In genomic region chr1:202116287-202116686, GRCh38 we compare ENCODE assay signal across 24 cellular contexts. TPM values are rescaled to one million over a fixed set of nuclear protein-coding genes. Genes with fewer than 3 reads are reported as not detected.
DNase-seq lines count a peak whose midpoint lies in the region; ATAC-seq, FAIRE-seq and TF ChIP-seq lines count a peak whose summit lies in the region.
"Had no signal": no experiment of that assay in that cellular context is flagged by ENCODE, and none has a peak within 500 bp of the region (broad histone marks: within the 10 kb centered on the region; RNA-seq: fewer than 3 reads in every experiment).

No MANE protein-coding gene starts in this region.

- H3K4me2 ChIP-seq in HepG2 (ENCODE audit: low read depth, low read length) (no peak overlapping the region), mesenchymal stem cell (ENCODE audit: low read length, poor library complexity, severe bottlenecking) (no peak overlapping the region)
- H3K4me2 ChIP-seq: BLaER1 treated with 17β-estradiol and CSF1 and Interleukin-3, amounts not matched to agents 10 nM and 100 nM; GM23338 had no signal

- intact Hi-C loops in HepG2 (cut with micrococcal nuclease; ENCODE audit: unreplicated experiment), result loop anchor here (10.0 kb wide), 1 partner anchor 221 kb away; no protein-coding TSS in a partner anchor
- intact Hi-C loops in right lobe of liver (cut with DNase I), result no loop called here

- peak overlapping the region; percentile 64 for H2AK5ac ChIP-seq in mesenchymal stem cell (ENCODE audit: low read length, severe bottlenecking)

- H2AFZ ChIP-seq in HepG2 (ENCODE audit: low read length), result no peak overlapping the region
- no peak overlapping the region for H2AFZ ChIP-seq in mesenchymal stem cell (ENCODE audit: low read depth, low read length)
- H2AFZ ChIP-seq: GM23338 had no signal

- H3K9ac ChIP-seq in HepG2 (ENCODE audit: insufficient read depth, low read depth, low read length) (no peak overlapping the region), mesenchymal stem cell (ENCODE audit: low read length) (no peak overlapping the region)
- H3K9ac ChIP-seq: BLaER1 treated with 17β-estradiol and CSF1 and Interleukin-3, amounts not matched to agents 10 nM and 100 nM had no signal

- TF ChIP-seq CTCF in HepG2 (CRISPR knock-in tag; IDR thresholded peaks at IDR 0.05) (no peak), right lobe of liver (IDR thresholded peaks at IDR 0.05) (no peak)

- H3K9me3 ChIP-seq in HepG2 (ENCODE audit: low read length) (no peaks in the 10 kb centered on the region), right lobe of liver (no peaks in the 10 kb centered on the region), mesenchymal stem cell (ENCODE audit: control insufficient read depth, low read length) (no peaks in the 10 kb centered on the region)
- H3K9me3 ChIP-seq: BE2C; BLaER1 treated with 17β-estradiol and CSF1 and Interleukin-3, amounts not matched to agents 10 nM and 100 nM; HAP-1 had no signal

- H3K79me1 ChIP-seq in mesenchymal stem cell (replicated peaks; ENCODE audit: low read length, poor library complexity, severe bottlenecking), result no peaks in the 10 kb centered on the region

- WGBS in HepG2 (ENCODE audit: low lambda C conversion rate), result 82% methylated on average over 7 of the region's 8 CpGs
- 97% methylated on average over 6 of the region's 8 CpGs for WGBS in right lobe of liver (ENCODE audit: insufficient coverage, low coverage, low lambda C conversion rate, missing lambda C conversion rate)
- 97% methylated on average over 8 of the region's 8 CpGs for WGBS in mesenchymal stem cell

- H3K4me3 ChIP-seq in HepG2 (replicated peaks in 1 of 3; ENCODE audit: insufficient read depth in 1 of 3, low read depth in 2 of 3, low read length in 3 of 3), result no peak overlapping the region
- H3K4me3 ChIP-seq in right lobe of liver, result no peak overlapping the region
- no peak overlapping the region for H3K4me3 ChIP-seq in mesenchymal stem cell (ENCODE audit: insufficient read depth in 1 of 2, low read depth in 1 of 2, low read length in 2 of 2)
- H3K4me3 ChIP-seq: BLaER1 treated with 17β-estradiol and CSF1 and Interleukin-3, amounts not matched to agents 10 nM and 100 nM; GM12878; GM23338; HAP-1 had no signal

- no peak overlapping the region for H3K14ac ChIP-seq in mesenchymal stem cell (ENCODE audit: low read length in 2 of 2)

- H3K36me3 ChIP-seq in HepG2 (replicated peaks in 1 of 2; ENCODE audit: control insufficient read depth in 1 of 2, insufficient read depth in 2 of 2, low read length in 2 of 2) (no peaks in the 10 kb centered on the region), right lobe of liver (no peaks in the 10 kb centered on the region), mesenchymal stem cell (ENCODE audit: control insufficient read depth in 1 of 2, insufficient read depth in 2 of 2, low read depth in 1 of 2, low read length in 2 of 2) (no peaks in the 10 kb centered on the region)
- H3K36me3 ChIP-seq: BE2C; BLaER1 treated with 17β-estradiol and CSF1 and Interleukin-3, amounts not matched to agents 10 nM and 100 nM; HAP-1 had no signal

- H2BK120ac ChIP-seq in mesenchymal stem cell (ENCODE audit: low read depth, low read length), result no peak overlapping the region

- TF ChIP-seq RAD21 in HepG2 (CRISPR knock-in tag; IDR thresholded peaks at IDR 0.05), result no peak

- no peaks in the 10 kb centered on the region for H4K20me1 ChIP-seq in HepG2 (ENCODE audit: insufficient read depth, low read length)
- H4K20me1 ChIP-seq: BLaER1 treated with 17β-estradiol and CSF1 and Interleukin-3, amounts not matched to agents 10 nM and 100 nM had no signal

- H3K18ac ChIP-seq in mesenchymal stem cell (ENCODE audit: low read depth in 1 of 2, low read length in 2 of 2), result no peak overlapping the region

- no peak overlapping the region for H2BK15ac ChIP-seq in mesenchymal stem cell (ENCODE audit: low read depth, poor library complexity, severe bottlenecking)

- no peak overlapping the region for H4K8ac ChIP-seq in mesenchymal stem cell (ENCODE audit: low read length)

- DNase-seq in HepG2 (ENCODE audit: low spot score), result no peak
- no peak for DNase-seq in right lobe of liver
- DNase-seq in mesenchymal stem cell, result no peak
- no peak for DNase-seq in hippocampal formation (lab: John Stamatoyannopoulos, UW)
- DNase-seq: ACHN; AML-193; BE2C; CD4-positive, alpha-beta T cell; CD8-positive, alpha-beta memory T cell; DMS 273 treated with DMSO at 0.1 percent for 48 hours; DMS79; EL; GDM1; HFFc6 had no signal

- H3K4me1 ChIP-seq in HepG2 (ENCODE audit: insufficient read depth, low read length) (peaks cover 45% of the 10 kb centered on the region), right lobe of liver (peaks cover 0 to 27% (median 13%) of the 10 kb centered on the region in 4 donors), mesenchymal stem cell (ENCODE audit: control insufficient read depth, insufficient read depth, low read depth, low read length) (peaks cover 14% of the 10 kb centered on the region)
- H3K4me1 ChIP-seq: BE2C, HAP-1 had no signal

- FAIRE-seq in HepG2 (lab: Jason Lieb, UNC), result no peak
- FAIRE-seq: A204.1, D721Med, GM12878, H54 had no signal

- no peak overlapping the region for H4K91ac ChIP-seq in mesenchymal stem cell (ENCODE audit: low read length)

- POLR2A ChIA-PET in HepG2 (lab: Yijun Ruan, JAX), result interaction anchor here (2.9 kb wide), 1 partner anchor 106 kb away, joined by 18 read pairs; the partner anchor contains the start of gene ELF3

- BruUV-seq in HepG2 (replicated peaks; lab: Mats Ljungman, UMichigan), result no TSS peak

- no peaks in the 10 kb centered on the region for H3K79me2 ChIP-seq in HepG2 (ENCODE audit: insufficient read depth, low read length)

- no peak for ATAC-seq in HepG2
- no peak for ATAC-seq in right lobe of liver
- no peak for ATAC-seq in GM19023 (IDR thresholded peaks at IDR 0.05; ENCODE audit: unreplicated experiment)
- ATAC-seq in HG02571 (IDR thresholded peaks at IDR 0.05; ENCODE audit: unreplicated experiment), result no peak
- ATAC-seq: GM12878, GM23338 had no signal

- TF ChIP-seq EP300 in HepG2 (IDR thresholded peaks at IDR 0.05; ENCODE audit: low read depth in 2 of 2, low read length in 2 of 2) (no peak), HepG2 (CRISPR knock-in tag; IDR thresholded peaks at IDR 0.05; ENCODE audit: borderline replicate concordance) (no peak)

- no peak for TF ChIP-seq POLR2A in HepG2 (IDR thresholded peaks at IDR 0.05; ENCODE audit: insufficient read depth in 1 of 2, low read depth in 2 of 2, low read length in 2 of 2)
- no peak for TF ChIP-seq POLR2A in right lobe of liver (IDR thresholded peaks at IDR 0.05)

- in situ Hi-C loops in HepG2 (cut with HindIII; ENCODE audit: extremely low pct_ligation_motif_present, low pct_unique_long_range_greater_than_20kb), result loop anchor here (5.0 kb wide), 1 partner anchor 104 kb away; the partner anchor contains the start of gene ELF3

- H3K27ac ChIP-seq in HepG2 (ENCODE audit: extremely low read length, insufficient read depth, low read length) (no peak overlapping the region), right lobe of liver (no peak overlapping the region), mesenchymal stem cell (ENCODE audit: low read length, poor library complexity, severe bottlenecking) (no peak overlapping the region)
- H3K27ac ChIP-seq: 22Rv1; BLaER1 treated with 17β-estradiol and CSF1 and Interleukin-3, amounts not matched to agents 10 nM and 100 nM had no signal

- H3K23ac ChIP-seq in mesenchymal stem cell (ENCODE audit: low read length in 2 of 2), result no peak overlapping the region

- H2BK5ac ChIP-seq in mesenchymal stem cell (ENCODE audit: low read depth, low read length, poor library complexity, severe bottlenecking), result no peak overlapping the region

- CTCF ChIA-PET in HepG2 (lab: Yijun Ruan, JAX; ENCODE audit: low intra/inter-chr PET ratio, low total read pairs), result no interaction called here

- no peak overlapping the region for H2BK12ac ChIP-seq in mesenchymal stem cell (ENCODE audit: low read length in 2 of 2)

- no peak overlapping the region for H3K4ac ChIP-seq in mesenchymal stem cell (ENCODE audit: low read depth in 1 of 2, low read length in 2 of 2)

- H3K27me3 ChIP-seq in HepG2 (ENCODE audit: control insufficient read depth in 1 of 2, insufficient read depth in 2 of 2, low read length in 2 of 2) (peaks cover 0 to 4% of the 10 kb centered on the region in 2 experiments; a peak in 1 of 5 replicates), right lobe of liver (no peaks in the 10 kb centered on the region), mesenchymal stem cell (ENCODE audit: control insufficient read depth in 1 of 2, insufficient read depth in 1 of 2, low read length in 2 of 2) (peaks cover 0 to 15% of the 10 kb centered on the region in 2 experiments)
- H3K27me3 ChIP-seq: BE2C; BLaER1 treated with 17β-estradiol and CSF1 and Interleukin-3, amounts not matched to agents 10 nM and 100 nM had no signal

RNA-seq across cellular contexts. Expression of gene GPR37L1, which starts 6.4 kb away (rescaled TPM):
- not detected in 2 replicates for total RNA-seq in HepG2 (2016; rRNA removed; fragmentation: Illumina TruSeq; extraction: Trizol)
- total RNA-seq in HepG2 (2016; cell fraction: cytosol; rRNA removed; fragmentation: Illumina TruSeq; extraction: Trizol; ENCODE audit: low read depth), result not detected in 2 replicates
- not detected in 2 replicates for total RNA-seq in HepG2 (2016; cell fraction: insoluble cytoplasmic fraction; rRNA removed; fragmentation: Illumina TruSeq; extraction: Trizol)
- not detected in 2 replicates for total RNA-seq in HepG2 (2016; cell fraction: membrane; rRNA removed; fragmentation: Illumina TruSeq; extraction: Trizol)
- total RNA-seq in HepG2 (2016; cell fraction: nucleus; rRNA removed; fragmentation: Illumina TruSeq; extraction: Trizol), result not detected in 2 replicates
- polyA plus RNA-seq in HepG2 (2011; rRNA removed), result 0.12 and 0.13 TPM in 2 replicates
- polyA plus RNA-seq in HepG2 (2011; cell fraction: cytosol; rRNA removed), result 0.08 and 0.09 TPM in 2 replicates
- 0.19 and 0.21 TPM in 2 replicates for polyA plus RNA-seq in HepG2 (2011; cell fraction: nucleus; rRNA removed)
- polyA plus RNA-seq in HepG2 (2012), result 0.03 and 0.05 TPM in 2 replicates
- not detected in 2 replicates for polyA plus RNA-seq in HepG2 (2016; cell fraction: cytosol; fragmentation: Illumina TruSeq; extraction: Trizol; ENCODE audit: low read depth)
- not detected in 2 replicates for polyA plus RNA-seq in HepG2 (2016; cell fraction: insoluble cytoplasmic fraction; fragmentation: Illumina TruSeq; extraction: Trizol; ENCODE audit: low read depth)
- polyA plus RNA-seq in HepG2 (2016; cell fraction: membrane; fragmentation: Illumina TruSeq; extraction: Trizol; ENCODE audit: low read depth), result not detected in 2 replicates
- not detected in 2 replicates for polyA plus RNA-seq in HepG2 (2016; cell fraction: nucleus; fragmentation: Illumina TruSeq; extraction: Trizol; ENCODE audit: insufficient read depth, low read depth)
- 0.20 and 0.21 TPM in 2 replicates for polyA minus RNA-seq in HepG2 (2011; rRNA and poly(A)+ RNA removed; ENCODE audit: low replicate concordance)
- not detected in 2 replicates for polyA minus RNA-seq in HepG2 (2011; cell fraction: cytosol; rRNA and poly(A)+ RNA removed)
- polyA minus RNA-seq in HepG2 (2011; cell fraction: nucleus; rRNA and poly(A)+ RNA removed), result 0.12 TPM in 1 of 2 replicates, not detected in the other
- total RNA-seq in right lobe of liver, result under 1 TPM in 4 of 6 experiments, not detected in 2; 0.12 to 0.49 (median 0.12) TPM
- 0.01 TPM for polyA plus RNA-seq in mesenchymal stem cell (2013, experiment 1 of 2)
- not detected for polyA plus RNA-seq in mesenchymal stem cell (2013, experiment 2 of 2)
- total RNA-seq: CD4-positive, alpha-beta T cell; CD8-positive, alpha-beta memory T cell; HFFc6 had no signal

RNA-seq across cellular contexts. Expression of gene ARL8A, which starts 28.2 kb away (rescaled TPM):
- total RNA-seq in HepG2 (2016; rRNA removed; fragmentation: Illumina TruSeq; extraction: Trizol) (2.2 and 2.7 TPM in 2 replicates), right lobe of liver (10 to 100 TPM; 23.1 to 57.7 (median 36.1) TPM)
- total RNA-seq in HepG2 (2016; cell fraction: cytosol; rRNA removed; fragmentation: Illumina TruSeq; extraction: Trizol; ENCODE audit: low read depth), result 1.4 and 1.7 TPM in 2 replicates
- total RNA-seq in HepG2 (2016; cell fraction: insoluble cytoplasmic fraction; rRNA removed; fragmentation: Illumina TruSeq; extraction: Trizol), result 2.3 and 3.0 TPM in 2 replicates
- 2.9 and 3.5 TPM in 2 replicates for total RNA-seq in HepG2 (2016; cell fraction: membrane; rRNA removed; fragmentation: Illumina TruSeq; extraction: Trizol)
- total RNA-seq in HepG2 (2016; cell fraction: nucleus; rRNA removed; fragmentation: Illumina TruSeq; extraction: Trizol), result 1.8 and 1.9 TPM in 2 replicates
- 18.8 and 23.4 TPM in 2 replicates for polyA plus RNA-seq in HepG2 (2011; rRNA removed)
- polyA plus RNA-seq in HepG2 (2011; cell fraction: cytosol; rRNA removed), result 16.2 and 20.4 TPM in 2 replicates
- 14.8 and 15.5 TPM in 2 replicates for polyA plus RNA-seq in HepG2 (2011; cell fraction: nucleus; rRNA removed)
- polyA plus RNA-seq in HepG2 (2012), result 3.9 and 8.1 TPM in 2 replicates
- polyA plus RNA-seq in HepG2 (2016; cell fraction: cytosol; fragmentation: Illumina TruSeq; extraction: Trizol; ENCODE audit: low read depth), result 1.6 and 2.1 TPM in 2 replicates
- 2.6 and 2.8 TPM in 2 replicates for polyA plus RNA-seq in HepG2 (2016; cell fraction: insoluble cytoplasmic fraction; fragmentation: Illumina TruSeq; extraction: Trizol; ENCODE audit: low read depth)
- polyA plus RNA-seq in HepG2 (2016; cell fraction: membrane; fragmentation: Illumina TruSeq; extraction: Trizol; ENCODE audit: low read depth), result 1.9 and 2.2 TPM in 2 replicates
- 4.0 and 9.1 TPM in 2 replicates for polyA plus RNA-seq in HepG2 (2016; cell fraction: nucleus; fragmentation: Illumina TruSeq; extraction: Trizol; ENCODE audit: insufficient read depth, low read depth)
- polyA minus RNA-seq in HepG2 (2011; rRNA and poly(A)+ RNA removed; ENCODE audit: low replicate concordance), result 7.2 and 18.3 TPM in 2 replicates
- polyA minus RNA-seq in HepG2 (2011; cell fraction: cytosol; rRNA and poly(A)+ RNA removed), result 10.6 and 11.2 TPM in 2 replicates
- 5.2 and 6.1 TPM in 2 replicates for polyA minus RNA-seq in HepG2 (2011; cell fraction: nucleus; rRNA and poly(A)+ RNA removed)
- 48.3 TPM for polyA plus RNA-seq in mesenchymal stem cell (2013, experiment 1 of 2)
- 47.5 TPM for polyA plus RNA-seq in mesenchymal stem cell (2013, experiment 2 of 2)

RNA-seq across cellular contexts. Expression of gene PTPN7, which starts 44.1 kb away (rescaled TPM):
- not detected in 2 replicates for total RNA-seq in HepG2 (2016; rRNA removed; fragmentation: Illumina TruSeq; extraction: Trizol)
- total RNA-seq in HepG2 (2016; cell fraction: cytosol; rRNA removed; fragmentation: Illumina TruSeq; extraction: Trizol; ENCODE audit: low read depth), result 0.18 TPM in 1 of 2 replicates, not detected in the other
- not detected in 2 replicates for total RNA-seq in HepG2 (2016; cell fraction: insoluble cytoplasmic fraction; rRNA removed; fragmentation: Illumina TruSeq; extraction: Trizol)
- total RNA-seq in HepG2 (2016; cell fraction: membrane; rRNA removed; fragmentation: Illumina TruSeq; extraction: Trizol), result not detected in 2 replicates
- total RNA-seq in HepG2 (2016; cell fraction: nucleus; rRNA removed; fragmentation: Illumina TruSeq; extraction: Trizol), result not detected in 2 replicates
- 0.05 TPM in 1 of 2 replicates, not detected in the other for polyA plus RNA-seq in HepG2 (2011; rRNA removed)
- 0.12 and 0.15 TPM in 2 replicates for polyA plus RNA-seq in HepG2 (2011; cell fraction: cytosol; rRNA removed)
- polyA plus RNA-seq in HepG2 (2011; cell fraction: nucleus; rRNA removed), result 0.05 TPM in 1 of 2 replicates, not detected in the other
- polyA plus RNA-seq in HepG2 (2012), result not detected in 2 replicates
- polyA plus RNA-seq in HepG2 (2016; cell fraction: cytosol; fragmentation: Illumina TruSeq; extraction: Trizol; ENCODE audit: low read depth), result 0.06 and 0.08 TPM in 2 replicates
- polyA plus RNA-seq in HepG2 (2016; cell fraction: insoluble cytoplasmic fraction; fragmentation: Illumina TruSeq; extraction: Trizol; ENCODE audit: low read depth), result not detected in 2 replicates
- polyA plus RNA-seq in HepG2 (2016; cell fraction: membrane; fragmentation: Illumina TruSeq; extraction: Trizol; ENCODE audit: low read depth), result not detected in 2 replicates
- not detected in 2 replicates for polyA plus RNA-seq in HepG2 (2016; cell fraction: nucleus; fragmentation: Illumina TruSeq; extraction: Trizol; ENCODE audit: insufficient read depth, low read depth)
- 0.12 and 1.5 TPM in 2 replicates for polyA minus RNA-seq in HepG2 (2011; rRNA and poly(A)+ RNA removed; ENCODE audit: low replicate concordance)
- polyA minus RNA-seq in HepG2 (2011; cell fraction: cytosol; rRNA and poly(A)+ RNA removed), result not detected in 2 replicates
- polyA minus RNA-seq in HepG2 (2011; cell fraction: nucleus; rRNA and poly(A)+ RNA removed), result not detected in 2 replicates
- 1 to 10 TPM in 2 of 6 experiments, under 1 TPM in 4; 0.18 to 5.1 (median 0.73) TPM for total RNA-seq in right lobe of liver
- polyA plus RNA-seq in mesenchymal stem cell (2013, experiment 1 of 2), result not detected
- 0.15 TPM for polyA plus RNA-seq in mesenchymal stem cell (2013, experiment 2 of 2)
- total RNA-seq: GM23338, HFFc6 had no signal
- polyA plus RNA-seq: GM23338 had no signal
